9 cellular contexts compared by ENCODE assay signal in genomic region chr2:45497355-45497754, GRCh38.
DNase-seq lines count a peak whose midpoint lies in the region; ATAC-seq and TF ChIP-seq lines count a peak whose summit lies in the region.
"Had no signal": no experiment of that assay in that cellular context is flagged by ENCODE, and none has a peak within 500 bp of the region (broad histone marks: within the 10 kb centered on the region; RNA-seq: fewer than 3 reads in every experiment).

No MANE protein-coding gene starts in this region.

- no peaks in the 10 kb centered on the region for H3K27me3 ChIP-seq in thyroid gland
- H3K27me3 ChIP-seq: gastroesophageal sphincter had no signal

- no peaks in the 10 kb centered on the region for H3K4me1 ChIP-seq in thyroid gland
- H3K4me1 ChIP-seq: gastroesophageal sphincter had no signal

- H3K9me3 ChIP-seq in thyroid gland, result no peaks in the 10 kb centered on the region

- no peak overlapping the region for H3K27ac ChIP-seq in thyroid gland
- H3K27ac ChIP-seq: gastroesophageal sphincter had no signal

- intact Hi-C loops in thyroid gland (cut with DNase I), result loop anchor here (2.0 kb wide), 1 partner anchor 521 kb away; no protein-coding TSS in a partner anchor

- H3K4me3 ChIP-seq in thyroid gland (replicated peaks in 1 of 3), result no peak overlapping the region
- H3K4me3 ChIP-seq: gastroesophageal sphincter had no signal

- ATAC-seq in GM19035 (IDR thresholded peaks at IDR 0.05; ENCODE audit: unreplicated experiment) (peak; percentile 75), HG02763 (IDR thresholded peaks at IDR 0.05; ENCODE audit: unreplicated experiment) (peak; percentile 61), GM18861 (IDR thresholded peaks at IDR 0.05; ENCODE audit: unreplicated experiment) (no peak)
- ATAC-seq: gastroesophageal sphincter; naive thymus-derived CD8-positive, alpha-beta T cell had no signal

- TF ChIP-seq CTCF in thyroid gland (IDR thresholded peaks at IDR 0.05), result no peak

- no peak for TF ChIP-seq POLR2A in thyroid gland (IDR thresholded peaks at IDR 0.05)

- peak; percentile 3 for DNase-seq in activated T-helper 9 cell treated with anti-CD3 and anti-CD28 coated beads, Interleukin-2, amount 50 U/mL, for 16 hours (ENCODE audit: low read depth)
- peak; percentile 18 to 47 (median 36) for DNase-seq in stimulated activated CD4-positive, alpha-beta T cell treated with anti-CD3 and anti-CD28 coated beads, TNF-alpha, amount 100 ng/mL, for 48 hours (ENCODE audit: low read depth in 3 of 3)
- DNase-seq in NCI-H446 treated with DMSO at 0.1 percent for 48 hours (lab: John Stamatoyannopoulos, UW) (no peak), thyroid gland (no peak)
- DNase-seq: naive thymus-derived CD8-positive, alpha-beta T cell had no signal

- H3K36me3 ChIP-seq in thyroid gland, result no peaks in the 10 kb centered on the region

- WGBS in thyroid gland, 2 donors, result 81 to 87% methylated on average over 2 of the region's 2 CpGs

Comparison
In these comparisons a context has a peak if more than half of its experiments do, and no peak if none do; other contexts are left out.
1. DNase-seq: peak in activated T-helper 9 cell treated with anti-CD3 and anti-CD28 coated beads, Interleukin-2, amount 50 U/mL, for 16 hours (single experiment) and stimulated activated CD4-positive, alpha-beta T cell treated with anti-CD3 and anti-CD28 coated beads, TNF-alpha, amount 100 ng/mL, for 48 hours (3 of 3); none in NCI-H446 treated with DMSO at 0.1 percent for 48 hours (single experiment) and thyroid gland (0 of 2).